Comparison of ENCODE assay signal across 8 cellular contexts in the genomic region with DNA sequence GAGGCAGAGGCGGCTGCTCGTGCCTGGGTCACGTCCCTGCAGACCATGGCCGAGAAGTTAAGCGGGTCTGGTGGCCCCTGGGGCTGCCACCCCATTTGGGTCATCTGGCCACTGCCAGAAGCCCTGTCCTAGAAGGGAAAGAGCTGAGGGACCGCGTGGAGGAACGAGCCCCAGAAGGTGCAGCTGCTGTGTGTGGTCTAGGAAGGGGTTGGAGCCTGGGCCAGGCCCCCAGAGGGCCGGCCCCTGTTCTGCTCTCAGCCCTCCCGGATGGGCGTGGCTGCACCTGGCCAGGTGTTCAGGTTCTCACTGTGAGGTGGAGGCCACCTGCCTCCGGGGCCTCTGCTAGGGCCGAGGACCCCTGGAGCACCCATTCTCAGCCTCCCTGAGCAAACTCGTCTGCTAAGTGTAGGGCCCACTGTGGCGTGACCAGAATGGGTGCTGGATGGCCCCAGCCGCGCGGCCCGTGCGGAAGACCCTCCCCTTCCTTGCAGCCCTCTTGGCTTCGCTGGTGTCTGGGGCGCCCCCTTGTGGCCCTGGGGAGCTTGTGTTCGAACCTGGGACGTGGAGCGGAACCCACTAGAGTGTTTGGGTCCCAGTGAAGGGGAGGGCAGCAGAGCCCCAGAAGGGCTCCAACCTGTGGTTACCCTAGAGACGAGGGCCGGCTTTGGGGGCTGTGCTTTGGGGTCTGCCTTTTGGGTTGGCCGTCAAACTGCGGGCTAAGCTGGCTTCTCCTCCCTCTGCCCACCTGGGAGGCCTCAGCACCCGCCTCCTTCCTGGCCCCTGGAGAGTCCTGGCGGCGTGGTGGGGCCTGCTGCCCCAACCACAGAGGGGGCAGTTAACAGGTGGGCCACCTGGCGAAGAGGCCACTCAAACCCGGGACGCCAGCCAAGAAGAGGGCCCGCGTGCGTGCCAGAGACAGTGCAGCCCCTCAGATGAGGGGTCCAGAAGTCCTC. TPM values are rescaled to one million over a fixed set of nuclear protein-coding genes. Genes with fewer than 3 reads are reported as not detected.
DNase-seq lines count a peak whose midpoint lies in the region; ATAC-seq and TF ChIP-seq lines count a peak whose summit lies in the region.

No MANE protein-coding gene starts in this region.

- H3K9ac ChIP-seq in endodermal cell (ENCODE audit: extremely low read depth, low read length, poor library complexity, severe bottlenecking): peak overlapping the region; percentile 82

- ATAC-seq in HG03135 (IDR thresholded peaks at IDR 0.05; ENCODE audit: unreplicated experiment) (peak; percentile 40), GM19463 (IDR thresholded peaks at IDR 0.05; ENCODE audit: unreplicated experiment) (no peak)
- ATAC-seq in activated CD8-positive, alpha-beta T cell treated with anti-CD3 and anti-CD28 coated beads for 36 hours: peak; percentile 72
- peak; percentile 60 for ATAC-seq in stimulated activated effector memory CD8-positive, alpha-beta T cell treated with anti-CD3 and anti-CD28 coated beads, Interleukin-12 subunit alpha, Interleukin-12 subunit beta, amount 100 ng/mL, for 72 hours

- POLR2A ChIA-PET in activated CD8-positive, alpha-beta T cell treated with anti-CD3 and anti-CD28 coated beads for 36 hours (lab: Charles Lee): interaction anchor here (0.5 to 1.2 kb wide), 4 partner anchors 26 to 130 kb away, joined by 3 read pairs; no protein-coding TSS in a partner anchor

- H3K4me1 ChIP-seq in endodermal cell (ENCODE audit: control insufficient read depth, insufficient read depth, low read length) (no peaks in the 10 kb centered on the region), muscle layer of duodenum (ENCODE audit: control insufficient read depth in 1 of 2, insufficient read depth in 2 of 2, low read length in 2 of 2) (peaks cover 0 to 26% of the 10 kb centered on the region in 2 donors)

- peaks cover 14% of the 10 kb centered on the region for H3K27me3 Mint-ChIP-seq in activated CD8-positive, alpha-beta T cell treated with anti-CD3 and anti-CD28 coated beads for 36 hours
- H3K27me3 Mint-ChIP-seq in endodermal cell (ENCODE audit: insufficient read depth): peaks cover 21% of the 10 kb centered on the region

- DNase-seq in CD1c-positive myeloid dendritic cell (ENCODE audit: extremely low spot score) (peak; percentile 58), NCI-H82 (lab: John Stamatoyannopoulos, UW) (peak; percentile 92), endodermal cell (peak; percentile 98)
- DNase-seq in activated CD8-positive, alpha-beta T cell treated with anti-CD3 and anti-CD28 coated beads for 36 hours: peak; percentile 86
- DNase-seq in stimulated activated effector memory CD8-positive, alpha-beta T cell treated with anti-CD3 and anti-CD28 coated beads, Interleukin-12 subunit alpha, Interleukin-12 subunit beta, amount 100 ng/mL, for 72 hours (ENCODE audit: low spot score in 2 of 2): peak; percentile 61 to 85

- peak overlapping the region; percentile 76 for H3K4me3 Mint-ChIP-seq in activated CD8-positive, alpha-beta T cell treated with anti-CD3 and anti-CD28 coated beads for 36 hours
- H3K4me3 Mint-ChIP-seq in endodermal cell: peak overlapping the region; percentile 74
- H3K4me3 Mint-ChIP-seq in stimulated activated effector memory CD8-positive, alpha-beta T cell treated with anti-CD3 and anti-CD28 coated beads, Interleukin-12 subunit alpha, Interleukin-12 subunit beta, amount 100 ng/mL, for 72 hours: peak overlapping the region; percentile 66

- peak; percentile 94 for TF ChIP-seq CTCF in activated CD8-positive, alpha-beta T cell treated with anti-CD3 and anti-CD28 coated beads for 36 hours (IDR thresholded peaks at IDR 0.05)
- peak; percentile 96 for TF ChIP-seq CTCF in endodermal cell (conservative IDR thresholded peaks at IDR 0.05)

- H3K9me3 Mint-ChIP-seq in activated CD8-positive, alpha-beta T cell treated with anti-CD3 and anti-CD28 coated beads for 36 hours: no peaks in the 10 kb centered on the region
- no peaks in the 10 kb centered on the region for H3K9me3 Mint-ChIP-seq in endodermal cell
- no peaks in the 10 kb centered on the region for H3K9me3 Mint-ChIP-seq in stimulated activated effector memory CD8-positive, alpha-beta T cell treated with anti-CD3 and anti-CD28 coated beads, Interleukin-12 subunit alpha, Interleukin-12 subunit beta, amount 100 ng/mL, for 72 hours

- CTCF ChIA-PET in activated CD8-positive, alpha-beta T cell treated with anti-CD3 and anti-CD28 coated beads for 36 hours (lab: Charles Lee): interaction anchor here (0.6 to 1.6 kb wide), 18 partner anchors 8 to 277 kb away, joined by 3 to 15 read pairs (median 4); no protein-coding TSS in a partner anchor

- intact Hi-C loops in activated CD8-positive, alpha-beta T cell treated with anti-CD3 and anti-CD28 coated beads for 36 hours (cut with micrococcal nuclease): no loop called here

- peaks cover 1% of the 10 kb centered on the region for H3K36me3 Mint-ChIP-seq in activated CD8-positive, alpha-beta T cell treated with anti-CD3 and anti-CD28 coated beads for 36 hours (ENCODE audit: low read depth)
- H3K36me3 Mint-ChIP-seq in endodermal cell (ENCODE audit: low read depth): peaks cover 18% of the 10 kb centered on the region
- peaks cover 2% of the 10 kb centered on the region for H3K36me3 Mint-ChIP-seq in stimulated activated effector memory CD8-positive, alpha-beta T cell treated with anti-CD3 and anti-CD28 coated beads, Interleukin-12 subunit alpha, Interleukin-12 subunit beta, amount 100 ng/mL, for 72 hours

- no peak overlapping the region for H3K27ac Mint-ChIP-seq in activated CD8-positive, alpha-beta T cell treated with anti-CD3 and anti-CD28 coated beads for 36 hours
- peak overlapping the region; percentile 82 for H3K27ac Mint-ChIP-seq in endodermal cell
- no peak overlapping the region for H3K27ac Mint-ChIP-seq in stimulated activated effector memory CD8-positive, alpha-beta T cell treated with anti-CD3 and anti-CD28 coated beads, Interleukin-12 subunit alpha, Interleukin-12 subunit beta, amount 100 ng/mL, for 72 hours

- no peaks in the 10 kb centered on the region for H3K9me3 ChIP-seq in endodermal cell (ENCODE audit: control insufficient read depth, low read length)
- H3K9me3 ChIP-seq in muscle layer of duodenum (ENCODE audit: control insufficient read depth in 1 of 2, low read length in 2 of 2): no peaks in the 10 kb centered on the region

- H3K4me3 ChIP-seq in endodermal cell (ENCODE audit: low read length): peak overlapping the region; percentile 86
- peak overlapping the region; percentile 21 to 73 for H3K4me3 ChIP-seq in muscle layer of duodenum (ENCODE audit: low read depth in 1 of 2, low read length in 2 of 2)

- H3K27me3 ChIP-seq in endodermal cell (ENCODE audit: control insufficient read depth, insufficient read depth, low read length, poor library complexity, severe bottlenecking) (peaks cover 6% of the 10 kb centered on the region), muscle layer of duodenum (ENCODE audit: low read depth, low read length) (no peaks in the 10 kb centered on the region)

- H3K4me1 Mint-ChIP-seq in activated CD8-positive, alpha-beta T cell treated with anti-CD3 and anti-CD28 coated beads for 36 hours (ENCODE audit: low read depth): peaks cover 21% of the 10 kb centered on the region
- H3K4me1 Mint-ChIP-seq in endodermal cell: peaks cover 5% of the 10 kb centered on the region
- peaks cover 26% of the 10 kb centered on the region for H3K4me1 Mint-ChIP-seq in stimulated activated effector memory CD8-positive, alpha-beta T cell treated with anti-CD3 and anti-CD28 coated beads, Interleukin-12 subunit alpha, Interleukin-12 subunit beta, amount 100 ng/mL, for 72 hours

- 29 to 34% methylated on average over 29 to 38 of the region's 38 CpGs for WGBS in endodermal cell (ENCODE audit: insufficient coverage in 1 of 2, insufficient read length in 1 of 2), 2 experiments

- H3K36me3 ChIP-seq in endodermal cell (ENCODE audit: control insufficient read depth, insufficient read depth, low read length) (peaks cover 8% of the 10 kb centered on the region), muscle layer of duodenum (ENCODE audit: control insufficient read depth in 1 of 2, insufficient read depth in 2 of 2, low read length in 2 of 2) (peaks cover 0 to 7% of the 10 kb centered on the region in 2 donors)

- H3K27ac ChIP-seq in endodermal cell (ENCODE audit: low read depth, low read length): peak overlapping the region; percentile 66
- H3K27ac ChIP-seq in muscle layer of duodenum (ENCODE audit: low read length): no peak overlapping the region

RNA-seq across cellular contexts. Expression of gene LRCOL1, which starts 49.3 kb away (rescaled TPM):
- total RNA-seq in activated CD8-positive, alpha-beta T cell treated with anti-CD3 and anti-CD28 coated beads for 36 hours: not detected
- not detected for total RNA-seq in endodermal cell
- 0.36 TPM for polyA plus RNA-seq in endodermal cell (2013, experiment 1 of 2)
- polyA plus RNA-seq in endodermal cell (2013, experiment 2 of 2): 0.50 TPM

RNA-seq across cellular contexts. Expression of gene P2RX2, which starts 57.5 kb away (rescaled TPM):
- not detected for total RNA-seq in activated CD8-positive, alpha-beta T cell treated with anti-CD3 and anti-CD28 coated beads for 36 hours
- total RNA-seq in endodermal cell: 1 to 10 TPM in 1 of 2 donors, under 1 TPM in 1; 0.97 to 2.8 TPM
- 0.39 TPM for polyA plus RNA-seq in endodermal cell (2013, experiment 1 of 2)
- polyA plus RNA-seq in endodermal cell (2013, experiment 2 of 2): 0.12 TPM
